In genomic region chr5:71589903-71590302, GRCh38 we compare ENCODE assay signal across 16 cellular contexts. TPM values are rescaled to one million over a fixed set of nuclear protein-coding genes. Genes with fewer than 3 reads are reported as not detected.
DNase-seq lines count a peak whose midpoint lies in the region; ATAC-seq and TF ChIP-seq lines count a peak whose summit lies in the region.
"Had no signal": no experiment of that assay in that cellular context is flagged by ENCODE, and none has a peak within 500 bp of the region (broad histone marks: within the 10 kb centered on the region; RNA-seq: fewer than 3 reads in every experiment).

No MANE protein-coding gene starts in this region.

- peaks cover 12% of the 10 kb centered on the region for H3K36me3 Mint-ChIP-seq in natural killer cell treated with Interleukin-12 subunit alpha and Interleukin-12 subunit beta and Interleukin-15 and Interleukin-18, amount 100 ng/mL, for 72 hours
- no peaks in the 10 kb centered on the region for H3K36me3 Mint-ChIP-seq in natural killer cell
- no peaks in the 10 kb centered on the region for H3K36me3 Mint-ChIP-seq in IgD-negative memory B cell
- H3K36me3 Mint-ChIP-seq in activated CD4-positive, alpha-beta memory T cell treated with anti-CD3 and anti-CD28 coated beads, Interleukin-2, amount 10 ng/mL, durations not matched to agents 7 days and 5 days (ENCODE audit: low read depth): peaks cover 16% of the 10 kb centered on the region
- peaks cover 23% of the 10 kb centered on the region for H3K36me3 Mint-ChIP-seq in stimulated activated effector memory CD8-positive, alpha-beta T cell treated with anti-CD3 and anti-CD28 coated beads, Interleukin-12 subunit alpha, Interleukin-12 subunit beta, amount 100 ng/mL, for 72 hours

- peaks cover 7% of the 10 kb centered on the region for H3K9me3 Mint-ChIP-seq in natural killer cell treated with Interleukin-12 subunit alpha and Interleukin-12 subunit beta and Interleukin-15 and Interleukin-18, amount 100 ng/mL, for 72 hours
- H3K9me3 Mint-ChIP-seq in natural killer cell (no peaks in the 10 kb centered on the region), IgD-negative memory B cell (no peaks in the 10 kb centered on the region)
- H3K9me3 Mint-ChIP-seq in activated CD4-positive, alpha-beta memory T cell treated with anti-CD3 and anti-CD28 coated beads, Interleukin-2, amount 10 ng/mL, durations not matched to agents 7 days and 5 days: no peaks in the 10 kb centered on the region
- no peaks in the 10 kb centered on the region for H3K9me3 Mint-ChIP-seq in stimulated activated effector memory CD8-positive, alpha-beta T cell treated with anti-CD3 and anti-CD28 coated beads, Interleukin-12 subunit alpha, Interleukin-12 subunit beta, amount 100 ng/mL, for 72 hours
- H3K9me3 Mint-ChIP-seq: GM23338 had no signal

- H3K27me3 ChIP-seq in H7 (ENCODE audit: control insufficient read depth, insufficient read depth, low read length): no peaks in the 10 kb centered on the region
- H3K27me3 ChIP-seq: gastroesophageal sphincter, pancreas, thyroid gland had no signal

- peak overlapping the region; percentile 91 for H3K4me3 Mint-ChIP-seq in natural killer cell treated with Interleukin-12 subunit alpha and Interleukin-12 subunit beta and Interleukin-15 and Interleukin-18, amount 100 ng/mL, for 72 hours
- H3K4me3 Mint-ChIP-seq in natural killer cell (no peak overlapping the region), IgD-negative memory B cell (peak overlapping the region in 3 of 4 donors; percentile 48 to 81 (median 73))
- H3K4me3 Mint-ChIP-seq in activated CD4-positive, alpha-beta memory T cell treated with anti-CD3 and anti-CD28 coated beads, Interleukin-2, amount 10 ng/mL, durations not matched to agents 7 days and 5 days: no peak overlapping the region
- peak overlapping the region; percentile 84 for H3K4me3 Mint-ChIP-seq in stimulated activated effector memory CD8-positive, alpha-beta T cell treated with anti-CD3 and anti-CD28 coated beads, Interleukin-12 subunit alpha, Interleukin-12 subunit beta, amount 100 ng/mL, for 72 hours

- peaks cover 38 to 40% of the 10 kb centered on the region in 2 donors for H3K4me1 Mint-ChIP-seq in natural killer cell treated with Interleukin-12 subunit alpha and Interleukin-12 subunit beta and Interleukin-15 and Interleukin-18, amount 100 ng/mL, for 72 hours (ENCODE audit: low read depth in 2 of 2)
- H3K4me1 Mint-ChIP-seq in natural killer cell (peaks cover 33 to 46% of the 10 kb centered on the region in 2 donors), IgD-negative memory B cell (peaks cover 18 to 31% (median 26%) of the 10 kb centered on the region in 3 donors)
- peaks cover 35% of the 10 kb centered on the region for H3K4me1 Mint-ChIP-seq in activated CD4-positive, alpha-beta memory T cell treated with anti-CD3 and anti-CD28 coated beads, Interleukin-2, amount 10 ng/mL, durations not matched to agents 7 days and 5 days
- H3K4me1 Mint-ChIP-seq in stimulated activated effector memory CD8-positive, alpha-beta T cell treated with anti-CD3 and anti-CD28 coated beads, Interleukin-12 subunit alpha, Interleukin-12 subunit beta, amount 100 ng/mL, for 72 hours: peaks cover 41% of the 10 kb centered on the region

- POLR2A ChIA-PET in activated CD4-positive, alpha-beta memory T cell treated with anti-CD3 and anti-CD28 coated beads, Interleukin-2, amount 10 ng/mL, durations not matched to agents 7 days and 5 days (lab: Charles Lee): interaction anchor here (0.7 to 2.1 kb wide), 3 partner anchors 8 to 76 kb away, joined by 3 to 18 read pairs (median 4); no protein-coding TSS in a partner anchor

- CTCF ChIA-PET in activated CD4-positive, alpha-beta memory T cell treated with anti-CD3 and anti-CD28 coated beads, Interleukin-2, amount 10 ng/mL, durations not matched to agents 7 days and 5 days (lab: Charles Lee): interaction anchor here (8.5 kb wide), 1 partner anchor 12 kb away, joined by 87 read pairs; no protein-coding TSS in a partner anchor

- peak overlapping the region in 1 of 2 donors; percentile 90 for H3K27ac Mint-ChIP-seq in natural killer cell treated with Interleukin-12 subunit alpha and Interleukin-12 subunit beta and Interleukin-15 and Interleukin-18, amount 100 ng/mL, for 72 hours
- H3K27ac Mint-ChIP-seq in natural killer cell (peak overlapping the region in 1 of 2 donors; percentile 94), IgD-negative memory B cell (no peak overlapping the region)
- peak overlapping the region; percentile 28 for H3K27ac Mint-ChIP-seq in activated CD4-positive, alpha-beta memory T cell treated with anti-CD3 and anti-CD28 coated beads, Interleukin-2, amount 10 ng/mL, durations not matched to agents 7 days and 5 days
- no peak overlapping the region for H3K27ac Mint-ChIP-seq in stimulated activated effector memory CD8-positive, alpha-beta T cell treated with anti-CD3 and anti-CD28 coated beads, Interleukin-12 subunit alpha, Interleukin-12 subunit beta, amount 100 ng/mL, for 72 hours
- H3K27ac Mint-ChIP-seq: GM23338 had no signal

- H3K4me3 ChIP-seq in H7 (ENCODE audit: insufficient read depth, low read depth, low read length): no peak overlapping the region
- H3K4me3 ChIP-seq: coronary artery, gastroesophageal sphincter, GM23338, pancreas, thyroid gland had no signal

- no peak for TF ChIP-seq CTCF in natural killer cell (IDR thresholded peaks at IDR 0.05)

- H3K36me3 ChIP-seq in H7 (replicated peaks; ENCODE audit: control insufficient read depth, insufficient read depth, low read length): no peaks in the 10 kb centered on the region; the same call in 1 of the 2 replicates
- H3K36me3 ChIP-seq: pancreas, thyroid gland had no signal

- no peak for DNase-seq in natural killer cell treated with Interleukin-12 subunit alpha and Interleukin-12 subunit beta and Interleukin-15 and Interleukin-18, amount 100 ng/mL, for 72 hours (ENCODE audit: low spot score)
- DNase-seq in natural killer cell (no peak), DMS53 (lab: John Stamatoyannopoulos, UW) (no peak), H7 (no peak), HuH-7.5 (ENCODE audit: low spot score) (no peak)
- no peak for DNase-seq in activated CD4-positive, alpha-beta memory T cell treated with anti-CD3 and anti-CD28 coated beads, Interleukin-2, amount 10 ng/mL, durations not matched to agents 7 days and 5 days
- no peak for DNase-seq in stimulated activated effector memory CD8-positive, alpha-beta T cell treated with anti-CD3 and anti-CD28 coated beads, Interleukin-12 subunit alpha, Interleukin-12 subunit beta, amount 100 ng/mL, for 72 hours (ENCODE audit: low spot score in 2 of 2)
- DNase-seq: NCI-H2171 treated with DMSO at 0.1 percent for 48 hours, pancreas, SHP77 treated with DMSO at 0.1 percent for 48 hours, small intestine, thyroid gland had no signal

- intact Hi-C loops in natural killer cell (cut with micrococcal nuclease): loop anchor here (5.0 kb wide), 1 partner anchor 717 kb away; no protein-coding TSS in a partner anchor

- H3K27me3 Mint-ChIP-seq in natural killer cell treated with Interleukin-12 subunit alpha and Interleukin-12 subunit beta and Interleukin-15 and Interleukin-18, amount 100 ng/mL, for 72 hours: no peaks in the 10 kb centered on the region
- no peaks in the 10 kb centered on the region for H3K27me3 Mint-ChIP-seq in natural killer cell (ENCODE audit: low read depth in 2 of 2)
- peaks cover 2% of the 10 kb centered on the region for H3K27me3 Mint-ChIP-seq in IgD-negative memory B cell
- no peaks in the 10 kb centered on the region for H3K27me3 Mint-ChIP-seq in activated CD4-positive, alpha-beta memory T cell treated with anti-CD3 and anti-CD28 coated beads, Interleukin-2, amount 10 ng/mL, durations not matched to agents 7 days and 5 days

- ATAC-seq in natural killer cell treated with Interleukin-12 subunit alpha and Interleukin-12 subunit beta and Interleukin-15 and Interleukin-18, amount 100 ng/mL, for 72 hours: no peak
- ATAC-seq in natural killer cell: no peak
- peak; percentile 23 for ATAC-seq in stimulated activated effector memory CD8-positive, alpha-beta T cell treated with anti-CD3 and anti-CD28 coated beads, Interleukin-12 subunit alpha, Interleukin-12 subunit beta, amount 100 ng/mL, for 72 hours
- ATAC-seq: gastroesophageal sphincter, GM23338, pancreas had no signal

RNA-seq across cellular contexts. Expression of gene MCCC2, which starts 2.8 kb away (rescaled TPM):
- total RNA-seq in natural killer cell treated with Interleukin-12 subunit alpha and Interleukin-12 subunit beta and Interleukin-15 and Interleukin-18, amount 100 ng/mL, for 72 hours: 10 to 100 TPM; 50.4 to 64.2 TPM
- total RNA-seq in natural killer cell: 10 to 100 TPM; 23.3 to 35.2 (median 32.5) TPM
- 33.2 TPM for polyA plus RNA-seq in IgD-negative memory B cell
- total RNA-seq in activated CD4-positive, alpha-beta memory T cell treated with anti-CD3 and anti-CD28 coated beads, Interleukin-2, amount 10 ng/mL, durations not matched to agents 7 days and 5 days: 10 to 100 TPM; 34.9 to 36.2 TPM
- 53.1 and 60.7 TPM in 2 replicates for total RNA-seq in H7 (2014; rRNA removed; shearing (Covaris generic))

Comparison
In these comparisons a context has a peak if more than half of its experiments do, and no peak if none do; other contexts are left out.
1. H3K4me3 Mint-ChIP-seq: peak in natural killer cell treated with Interleukin-12 subunit alpha and Interleukin-12 subunit beta and Interleukin-15 and Interleukin-18, amount 100 ng/mL, for 72 hours (single experiment), IgD-negative memory B cell (3 of 4) and stimulated activated effector memory CD8-positive, alpha-beta T cell treated with anti-CD3 and anti-CD28 coated beads, Interleukin-12 subunit alpha, Interleukin-12 subunit beta, amount 100 ng/mL, for 72 hours (single experiment); none in natural killer cell (single experiment) and activated CD4-positive, alpha-beta memory T cell treated with anti-CD3 and anti-CD28 coated beads, Interleukin-2, amount 10 ng/mL, durations not matched to agents 7 days and 5 days (single experiment).